In genomic region chr3:113249111-113249510, GRCh38 we compare ENCODE assay signal across 11 cellular contexts. TPM values are rescaled to one million over a fixed set of nuclear protein-coding genes. Genes with fewer than 3 reads are reported as not detected.
A peak's percentile ranks its signal among the peaks of the same experiment; 100 is the strongest.
DNase-seq lines count a peak whose midpoint lies in the region; ATAC-seq and TF ChIP-seq lines count a peak whose summit lies in the region.
"Had no signal": no experiment of that assay in that cellular context is flagged by ENCODE, and none has a peak within 500 bp of the region (broad histone marks: within the 10 kb centered on the region; RNA-seq: fewer than 3 reads in every experiment).

No MANE protein-coding gene starts in this region.

- H3K4me1 ChIP-seq in rectal smooth muscle tissue (ENCODE audit: control insufficient read depth, insufficient read depth, low read length), result peaks cover 51% of the 10 kb centered on the region
- peaks cover 16% of the 10 kb centered on the region for H3K4me1 ChIP-seq in ovary (ENCODE audit: insufficient read depth)

- no peaks in the 10 kb centered on the region for H3K27me3 ChIP-seq in rectal smooth muscle tissue (ENCODE audit: control insufficient read depth, insufficient read depth, low read length)
- H3K27me3 ChIP-seq in ovary, result no peaks in the 10 kb centered on the region

- no peak for TF ChIP-seq CTCF in RWPE1 (conservative IDR thresholded peaks at IDR 0.05; ENCODE audit: low read depth)
- no peak for TF ChIP-seq CTCF in fibroblast of mammary gland (conservative IDR thresholded peaks at IDR 0.05; ENCODE audit: control insufficient read depth, insufficient read depth, low read depth, low read length)
- no peak for TF ChIP-seq CTCF in ovary (IDR thresholded peaks at IDR 0.05)

- POLR2A ChIA-PET in RWPE1 (lab: Yijun Ruan, JAX; ENCODE audit: low non-redundant PET), result no interaction called here

- H3K27ac ChIP-seq in RWPE1 (no peak overlapping the region), rectal smooth muscle tissue (ENCODE audit: low read depth, low read length) (peak overlapping the region; percentile 74), ovary (peak overlapping the region in 1 of 2 donors; percentile 92)

- ATAC-seq in GM18511 (IDR thresholded peaks at IDR 0.05; ENCODE audit: unreplicated experiment), result no peak
- ATAC-seq in GM19397 (IDR thresholded peaks at IDR 0.05; ENCODE audit: unreplicated experiment), result no peak

- TF ChIP-seq EP300 in ovary (IDR thresholded peaks at IDR 0.05), result no peak

- H3K4me3 ChIP-seq in fibroblast of mammary gland (ENCODE audit: control insufficient read depth, low read depth, low read length), result no peak overlapping the region
- H3K4me3 ChIP-seq in rectal smooth muscle tissue (ENCODE audit: low read length), result no peak overlapping the region
- H3K4me3 ChIP-seq in ovary, result no peak overlapping the region

- no peak overlapping the region for H3K9ac ChIP-seq in rectal smooth muscle tissue (ENCODE audit: low read length)

- CTCF ChIA-PET in RWPE1 (lab: Yijun Ruan, JAX), result interaction anchor here (0.9 kb wide), 1 partner anchor 14 kb away, joined by 3 read pairs; no protein-coding TSS in a partner anchor

- peak; percentile 83 for DNase-seq in DMS 273 (lab: John Stamatoyannopoulos, UW; ENCODE audit: unreplicated experiment)
- peak; percentile 37 for DNase-seq in RWPE1 (ENCODE audit: low spot score)
- peak; percentile 95 for DNase-seq in fibroblast of mammary gland (ENCODE audit: low read depth)
- no peak for DNase-seq in mucosa of gallbladder (ENCODE audit: low spot score)
- no peak for DNase-seq in ovary
- DNase-seq: activated CD4-positive, alpha-beta memory T cell treated with anti-CD3 and anti-CD28 coated beads, Interleukin-2, amount 10 ng/mL, durations not matched to agents 7 days and 5 days; SHP77 treated with DMSO at 0.1 percent for 48 hours; stimulated activated CD4-positive, alpha-beta T cell treated with anti-CD3 and anti-CD28 coated beads, Interleukin-15, amount 100 ng/mL, for 24 hours had no signal

- intact Hi-C loops in ovary (cut with DNase I), result no loop called here

- H3K9me3 ChIP-seq in ovary, result no peaks in the 10 kb centered on the region

- no peak for TF ChIP-seq POLR2A in ovary (IDR thresholded peaks at IDR 0.05)

- WGBS in ovary, 3 donors, result 7 to 28% (median 19%) methylated on average over 3 of the region's 3 CpGs

- H3K36me3 ChIP-seq in rectal smooth muscle tissue (ENCODE audit: control insufficient read depth, insufficient read depth, low read length) (peaks cover 10% of the 10 kb centered on the region), ovary (no peaks in the 10 kb centered on the region)

RNA-seq across cellular contexts. Expression of gene BOC, which starts 37.8 kb away (rescaled TPM):
- 20.5 TPM for total RNA-seq in mucosa of gallbladder
- 10 to 100 TPM; 33.2 to 98.5 (median 59.5) TPM for total RNA-seq in ovary
- polyA plus RNA-seq in ovary, result 10 to 100 TPM; 28.6 to 34.2 TPM
- total RNA-seq: activated CD4-positive, alpha-beta memory T cell treated with anti-CD3 and anti-CD28 coated beads, Interleukin-2, amount 10 ng/mL, durations not matched to agents 7 days and 5 days had no signal

Comparison
In these comparisons a context has a peak if more than half of its experiments do, and no peak if none do; other contexts are left out.
1. DNase-seq: peak in DMS 273 (single experiment), RWPE1 (single experiment) and fibroblast of mammary gland (single experiment); none in mucosa of gallbladder (single experiment) and ovary (0 of 5).